ENCODE assay signal across 14 cellular contexts in genomic region chr2:226790006-226790405, GRCh38. TPM values are rescaled to one million over a fixed set of nuclear protein-coding genes. Genes with fewer than 3 reads are reported as not detected.
A peak's percentile ranks its signal among the peaks of the same experiment; 100 is the strongest.
DNase-seq lines count a peak whose midpoint lies in the region; ATAC-seq and TF ChIP-seq lines count a peak whose summit lies in the region.
"Had no signal": no experiment of that assay in that cellular context is flagged by ENCODE, and none has a peak within 500 bp of the region (broad histone marks: within the 10 kb centered on the region; RNA-seq: fewer than 3 reads in every experiment).

No MANE protein-coding gene starts in this region.

- H3K4me1 Mint-ChIP-seq in HFFc6 (ENCODE audit: low read depth) (peaks cover 62% of the 10 kb centered on the region), chondrocyte (ENCODE audit: low read depth) (peaks cover 69% of the 10 kb centered on the region), naive B cell (peaks cover 19 to 30% (median 29%) of the 10 kb centered on the region in 3 donors)

- H3K9me3 Mint-ChIP-seq in HFFc6 (no peaks in the 10 kb centered on the region), chondrocyte (ENCODE audit: low read depth) (no peaks in the 10 kb centered on the region), naive B cell (no peaks in the 10 kb centered on the region)
- H3K9me3 Mint-ChIP-seq: dendritic cell treated with granulocyte-macrophage colony-stimulating factor and Interleukin-4, amounts not matched to agents 40 ng/mL and 50 ng/mL, for 4 days; stimulated activated naive B cell treated with anti-CD40 and anti-IgM and Interleukin-4, amounts not matched to agents 10 μg/mL and 1 μg/mL and 100 μg/mL, for 72 hours had no signal

- H3K9me3 ChIP-seq in AG04450 (ENCODE audit: control insufficient read depth, insufficient read depth, low read length) (no peaks in the 10 kb centered on the region; the same call in 1 of the 2 replicates), tibial nerve (no peaks in the 10 kb centered on the region)

- H3K4me1 ChIP-seq in tibial nerve = peaks cover 0 to 66% (median 25%) of the 10 kb centered on the region in 4 donors

- ATAC-seq in naive B cell (ENCODE audit: low read depth in 2 of 2) = no peak
- no peak for ATAC-seq in HG03354 (IDR thresholded peaks at IDR 0.05; ENCODE audit: poor library complexity, severe bottlenecking, unreplicated experiment)
- ATAC-seq: stimulated activated naive B cell treated with anti-CD40 and anti-IgM and Interleukin-4, amounts not matched to agents 10 μg/mL and 1 μg/mL and 100 μg/mL, for 72 hours had no signal

- TF ChIP-seq CTCF in AG04450 (IDR thresholded peaks at IDR 0.05; ENCODE audit: low read depth, low read length) (no peak), HFFc6 (IDR thresholded peaks at IDR 0.05) (no peak), chondrocyte (IDR thresholded peaks at IDR 0.05) (no peak), tibial nerve (IDR thresholded peaks at IDR 0.05) (no peak)

- H3K27ac Mint-ChIP-seq in HFFc6 (peak overlapping the region; percentile 67), chondrocyte (ENCODE audit: unreplicated experiment) (peak overlapping the region; percentile 70), naive B cell (peak overlapping the region in 5 of 6 donors; percentile 38 to 99 (median 97))
- H3K27ac Mint-ChIP-seq: dendritic cell treated with granulocyte-macrophage colony-stimulating factor and Interleukin-4, amounts not matched to agents 40 ng/mL and 50 ng/mL, for 4 days had no signal

- no peaks in the 10 kb centered on the region for H3K27me3 ChIP-seq in AG04450 (ENCODE audit: control insufficient read depth, insufficient read depth, low read length)
- H3K27me3 ChIP-seq in tibial nerve = no peaks in the 10 kb centered on the region

- CTCF ChIA-PET in AG04450 (lab: Charles Lee) = interaction anchor here (0.7 to 2.1 kb wide), 5 partner anchors 13 to 1359 kb away, joined by 3 to 9 read pairs (median 5); no protein-coding TSS in a partner anchor

- H3K36me3 ChIP-seq in tibial nerve = no peaks in the 10 kb centered on the region

- WGBS in tibial nerve, 2 donors = 64 to 75% methylated on average over 1 of the region's 1 CpG

- no peak for TF ChIP-seq EP300 in tibial nerve (IDR thresholded peaks at IDR 0.05)

- peak overlapping the region; percentile 85 for H3K4me3 Mint-ChIP-seq in HFFc6
- H3K4me3 Mint-ChIP-seq in chondrocyte (ENCODE audit: unreplicated experiment) = no peak overlapping the region
- peak overlapping the region in 7 of 8 donors; percentile 35 to 99 (median 91) for H3K4me3 Mint-ChIP-seq in naive B cell
- H3K4me3 Mint-ChIP-seq: dendritic cell treated with granulocyte-macrophage colony-stimulating factor and Interleukin-4, amounts not matched to agents 40 ng/mL and 50 ng/mL, for 4 days had no signal

- H3K27ac ChIP-seq in AG04450 (ENCODE audit: low read depth, low read length) = no peak overlapping the region
- peak overlapping the region in 2 of 4 donors; percentile 95 to 99 for H3K27ac ChIP-seq in tibial nerve

- POLR2A ChIA-PET in AG04450 (lab: Yijun Ruan, JAX) = interaction anchor here (0.5 to 1.8 kb wide), 5 partner anchors 9 to 343 kb away, joined by 3 to 11 read pairs (median 4); partner anchors contain the start of gene IRS1

- H3K36me3 Mint-ChIP-seq in HFFc6 (ENCODE audit: low read depth) (peaks cover 84% of the 10 kb centered on the region), chondrocyte (ENCODE audit: low read depth) (peaks cover 2% of the 10 kb centered on the region), naive B cell (no peaks in the 10 kb centered on the region)

- TF ChIP-seq POLR2A in tibial nerve (IDR thresholded peaks at IDR 0.05) = no peak

- H3K4me3 ChIP-seq in AG04450 (ENCODE audit: low read depth, low read length) (peak overlapping the region; percentile 3; the same call in 1 of the 2 replicates), tibial nerve (no peak overlapping the region)

- no peak for DNase-seq in AG04450 (ENCODE audit: low read depth, low spot score)
- DNase-seq in HFFc6 = no peak
- DNase-seq in chondrocyte (ENCODE audit: low spot score) = no peak
- no peak for DNase-seq in naive B cell
- DNase-seq in OCI-M2 (lab: John Stamatoyannopoulos, UW; ENCODE audit: unreplicated experiment) = no peak
- no peak for DNase-seq in tibial nerve (ENCODE audit: low spot score in 2 of 2)
- DNase-seq in DMS53 (lab: John Stamatoyannopoulos, UW) = no peak
- DNase-seq: hippocampal formation; NCI-H1092; NCI-H526 treated with DMSO at 0.1 percent for 48 hours; stimulated activated CD4-positive, alpha-beta T cell treated with anti-CD3 and anti-CD28 coated beads, Interleukin-15, amount 100 ng/mL, for 24 hours; stimulated activated naive B cell treated with anti-CD40 and anti-IgM and Interleukin-4, amounts not matched to agents 10 μg/mL and 1 μg/mL and 100 μg/mL, for 72 hours had no signal

- H3K27me3 Mint-ChIP-seq in HFFc6 (ENCODE audit: insufficient read depth) (no peaks in the 10 kb centered on the region), chondrocyte (ENCODE audit: low read depth) (no peaks in the 10 kb centered on the region), naive B cell (no peaks in the 10 kb centered on the region)
- H3K27me3 Mint-ChIP-seq: stimulated activated naive B cell treated with anti-CD40 and anti-IgM and Interleukin-4, amounts not matched to agents 10 μg/mL and 1 μg/mL and 100 μg/mL, for 72 hours had no signal

RNA-seq across cellular contexts. Expression of gene IRS1, which starts 9.6 kb away (rescaled TPM):
- polyA plus RNA-seq in AG04450 (2011; rRNA removed) (32.9 and 36.6 TPM in 2 replicates), naive B cell (ENCODE audit: low read depth in 6 of 6) (1 to 10 TPM in 1 of 6 donors, under 1 TPM in 5; 0.43 to 2.7 (median 0.73) TPM)
- polyA minus RNA-seq in AG04450 (2011; rRNA and poly(A)+ RNA removed) = 68.0 and 68.9 TPM in 2 replicates
- total RNA-seq in HFFc6 (2021; fragmentation: NEBNext Ultra II Directional; extraction: Animal tissue kit (Norgen Biotek cat#: 25700)) = 10 to 100 TPM; 37.4 to 49.9 (median 44.4) TPM
- total RNA-seq in chondrocyte (5.8 to 12.4 TPM (median 12.0 TPM) in 3 replicates), tibial nerve (10 to 100 TPM in 3 of 4 donors, 1 to 10 TPM in 1; 9.4 to 11.7 (median 11.2) TPM)

RNA-seq across cellular contexts. Expression of gene RHBDD1, which starts 45.8 kb away (rescaled TPM):
- polyA plus RNA-seq in AG04450 (2011; rRNA removed) = 39.4 and 48.7 TPM in 2 replicates
- polyA minus RNA-seq in AG04450 (2011; rRNA and poly(A)+ RNA removed) = 49.6 and 75.9 TPM in 2 replicates
- 10 to 100 TPM; 34.3 to 50.7 (median 42.3) TPM for total RNA-seq in HFFc6 (2021; fragmentation: NEBNext Ultra II Directional; extraction: Animal tissue kit (Norgen Biotek cat#: 25700))
- 28.8 to 33.6 TPM (median 30.0 TPM) in 3 replicates for total RNA-seq in chondrocyte
- 10 to 100 TPM; 30.6 to 63.5 (median 49.6) TPM for polyA plus RNA-seq in naive B cell (ENCODE audit: low read depth in 6 of 6)
- total RNA-seq in tibial nerve = 10 to 100 TPM; 14.9 to 29.4 (median 25.0) TPM
